8 cellular contexts compared by ENCODE assay signal in genomic region chr1:17569200-17570139, GRCh38. TPM values are rescaled to one million over a fixed set of nuclear protein-coding genes. Genes with fewer than 3 reads are reported as not detected.
DNase-seq lines count a peak whose midpoint lies in the region; ATAC-seq and TF ChIP-seq lines count a peak whose summit lies in the region.

No MANE protein-coding gene starts in this region.

- H3K36me3 ChIP-seq in HUES48 (ENCODE audit: control insufficient read depth, insufficient read depth, low read length) (no peaks in the 10 kb centered on the region), thoracic aorta (no peaks in the 10 kb centered on the region)

- no peaks in the 10 kb centered on the region for H3K4me1 Mint-ChIP-seq in activated T-cell treated with anti-CD3 and anti-CD28 coated beads, Interleukin-2, amount 50 U/mL, for 24 hours (ENCODE audit: low read depth)

- H3K36me3 Mint-ChIP-seq in activated T-cell treated with anti-CD3 and anti-CD28 coated beads, Interleukin-2, amount 50 U/mL, for 24 hours (ENCODE audit: low read depth), result no peaks in the 10 kb centered on the region

- ATAC-seq in left lobe of liver (peak; percentile 54), thoracic aorta (ENCODE audit: insufficient number of reproducible peaks, low FRiP score, low read depth) (peak; percentile 84), GM19324 (IDR thresholded peaks at IDR 0.05; ENCODE audit: low FRiP score, unreplicated experiment) (no peak)

- no peak for TF ChIP-seq CTCF in thoracic aorta (IDR thresholded peaks at IDR 0.05)

- H3K27me3 ChIP-seq in HUES48 (ENCODE audit: control insufficient read depth, insufficient read depth, low read length), result no peaks in the 10 kb centered on the region
- no peaks in the 10 kb centered on the region for H3K27me3 ChIP-seq in thoracic aorta (replicated peaks; ENCODE audit: insufficient read depth)

- H3K27ac ChIP-seq in HUES48 (ENCODE audit: low read depth, low read length) (peak overlapping the region; percentile 84), caudate nucleus (ENCODE audit: low read depth, low read length) (peak overlapping the region; percentile 92), thoracic aorta (peak overlapping the region; percentile 99)

- H3K4me1 ChIP-seq in HUES48 (ENCODE audit: control insufficient read depth, insufficient read depth, low read length) (peaks cover 72% of the 10 kb centered on the region), thoracic aorta (ENCODE audit: control insufficient read depth in 1 of 2, low read depth in 2 of 2) (peaks cover 85 to 98% of the 10 kb centered on the region in 2 donors)

- H3K9ac ChIP-seq in HUES48 (ENCODE audit: low read depth, low read length), result 0 out of 2 replicates have a peak overlapping the region, but pooled peaks have one; percentile 33

- H3K4me3 Mint-ChIP-seq in activated T-cell treated with anti-CD3 and anti-CD28 coated beads, Interleukin-2, amount 50 U/mL, for 24 hours, result no peak overlapping the region

- no peaks in the 10 kb centered on the region for H3K9me3 Mint-ChIP-seq in activated T-cell treated with anti-CD3 and anti-CD28 coated beads, Interleukin-2, amount 50 U/mL, for 24 hours

- H3K4me3 ChIP-seq in HUES48 (ENCODE audit: low read depth, low read length) (no peak overlapping the region), thoracic aorta (peak overlapping the region; percentile 29)

- H3K9me3 ChIP-seq in HUES48 (ENCODE audit: control insufficient read depth, insufficient read depth, low read length) (no peaks in the 10 kb centered on the region), thoracic aorta (no peaks in the 10 kb centered on the region)

- DNase-seq in caudate nucleus (lab: John Stamatoyannopoulos, UW) (peak in 50 of 61 donors; percentile 12 to 92 (median 60)), left lobe of liver (ENCODE audit: low spot score) (peak; percentile 72), thoracic aorta (ENCODE audit: low spot score) (peak; percentile 89)
- no peak for DNase-seq in activated T-cell treated with anti-CD3 and anti-CD28 coated beads, Interleukin-2, amount 50 U/mL, for 24 hours
- DNase-seq in activated CD4-positive, alpha-beta T cell treated with anti-CD3 and anti-CD28 coated beads for 48 hours, result no peak
- DNase-seq in activated CD4-positive, alpha-beta T cell treated with anti-CD3 and anti-CD28 coated beads, Interleukin-2, amount 50 U/mL, for 48 hours, result no peak

- no peak overlapping the region for H3K27ac Mint-ChIP-seq in activated T-cell treated with anti-CD3 and anti-CD28 coated beads, Interleukin-2, amount 50 U/mL, for 24 hours

- H3K27me3 Mint-ChIP-seq in activated T-cell treated with anti-CD3 and anti-CD28 coated beads, Interleukin-2, amount 50 U/mL, for 24 hours, result peaks cover 6% of the 10 kb centered on the region

RNA-seq across cellular contexts. Expression of gene ARHGEF10L, which starts 30.0 kb away (rescaled TPM):
- 126 TPM for total RNA-seq in left lobe of liver
- total RNA-seq in thoracic aorta, result 100 to 1,000 TPM; 226 to 301 TPM

Comparison
In these comparisons a context has a peak if more than half of its experiments do, and no peak if none do; other contexts are left out.
1. DNase-seq: peak in caudate nucleus (50 of 61), left lobe of liver (single experiment) and thoracic aorta (single experiment); none in activated T-cell treated with anti-CD3 and anti-CD28 coated beads, Interleukin-2, amount 50 U/mL, for 24 hours (single experiment), activated CD4-positive, alpha-beta T cell treated with anti-CD3 and anti-CD28 coated beads for 48 hours (single experiment) and activated CD4-positive, alpha-beta T cell treated with anti-CD3 and anti-CD28 coated beads, Interleukin-2, amount 50 U/mL, for 48 hours (0 of 2).
2. Peak in every context shown above with its lines, with median percentiles within 50 percentile points of each other: H3K27ac ChIP-seq.